8 cellular contexts compared by ENCODE assay signal in the genomic region with DNA sequence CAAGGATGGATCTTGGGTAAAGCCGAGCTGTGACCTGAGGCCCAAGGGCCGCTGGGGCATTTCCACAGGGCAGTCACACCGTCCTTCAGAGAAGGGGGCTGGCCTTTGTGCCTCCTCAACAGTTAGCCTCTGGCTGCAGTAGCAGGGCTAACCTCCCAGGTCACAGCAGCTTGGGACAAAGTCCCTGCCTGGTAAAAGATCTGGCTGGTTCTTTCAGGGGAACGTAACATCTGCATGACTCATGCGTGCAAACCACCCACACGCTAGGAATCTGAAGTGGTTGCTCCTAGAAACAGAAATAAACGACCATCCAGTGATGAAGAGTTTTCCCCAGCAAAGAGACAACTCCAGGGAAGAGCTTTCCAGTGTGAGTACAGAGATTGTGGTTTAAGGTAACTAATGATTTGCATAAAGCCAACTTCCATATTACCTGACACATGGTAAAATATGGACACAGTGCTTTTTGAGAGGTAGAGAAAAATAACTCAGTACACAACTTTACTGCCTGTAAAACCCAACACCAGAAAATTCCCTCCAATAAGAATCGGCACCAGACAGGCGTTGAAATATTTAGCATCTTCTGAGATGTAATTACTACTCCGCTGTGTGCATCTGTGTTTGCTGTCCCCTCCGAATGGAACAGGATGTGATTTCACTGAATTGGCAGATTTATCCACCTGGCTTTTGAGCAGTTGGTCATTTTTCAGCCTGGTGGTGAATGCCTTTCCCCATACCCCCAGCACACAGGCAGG.
A peak's percentile ranks its signal among the peaks of the same experiment; 100 is the strongest.
DNase-seq lines count a peak whose midpoint lies in the region; ATAC-seq and TF ChIP-seq lines count a peak whose summit lies in the region.

No MANE protein-coding gene starts in this region.

- intact Hi-C loops in lower lobe of right lung (cut with DNase I), result no loop called here

- POLR2A ChIA-PET in T-cell (lab: Charles Lee), result no interaction called here

- H3K4me1 ChIP-seq in lower lobe of right lung, result peaks cover 44% of the 10 kb centered on the region

- peaks cover 0 to 4% (median 0%) of the 10 kb centered on the region in 3 donors for H3K9me3 Mint-ChIP-seq in T-cell

- no peak overlapping the region for H3K4me3 ChIP-seq in lower lobe of right lung

- ATAC-seq in lower lobe of right lung, result peak; percentile 86 to 89
- ATAC-seq in HG02571 (IDR thresholded peaks at IDR 0.05; ENCODE audit: unreplicated experiment), result no peak
- no peak for ATAC-seq in T-cell (replicated peaks in 1 of 4)
- ATAC-seq in GM19397 (IDR thresholded peaks at IDR 0.05; ENCODE audit: unreplicated experiment), result no peak

- H3K27ac ChIP-seq in caudate nucleus (ENCODE audit: low read depth, low read length), result peak overlapping the region; percentile 65
- H3K27ac ChIP-seq in lower lobe of right lung, result peak overlapping the region; percentile 74

- peaks cover 32 to 58% (median 50%) of the 10 kb centered on the region in 3 donors for H3K4me1 Mint-ChIP-seq in T-cell

- H3K36me3 Mint-ChIP-seq in T-cell, result no peaks in the 10 kb centered on the region

- H3K27me3 ChIP-seq in lower lobe of right lung (ENCODE audit: low read depth), result no peaks in the 10 kb centered on the region

- no peaks in the 10 kb centered on the region for H3K36me3 ChIP-seq in lower lobe of right lung

- H3K27me3 Mint-ChIP-seq in T-cell, result peaks cover 4 to 5% of the 10 kb centered on the region in 2 donors

- no peak overlapping the region for H3K4me3 Mint-ChIP-seq in T-cell

- DNase-seq in NOMO-1 treated with DMSO at 0.1 percent for 48 hours (lab: John Stamatoyannopoulos, UW; ENCODE audit: unreplicated experiment), result peak; percentile 19
- DNase-seq in NOMO-1 treated with dmso at 0.1 percent for 144 hours (lab: John Stamatoyannopoulos, UW; ENCODE audit: unreplicated experiment), result no peak
- DNase-seq in NCI-H2227 treated with DMSO at 0.1 percent for 48 hours (lab: John Stamatoyannopoulos, UW), result peak; percentile 7
- DNase-seq in caudate nucleus (lab: John Stamatoyannopoulos, UW), result peak in 18 of 61 donors; percentile 6 to 80 (median 20)
- DNase-seq in lower lobe of right lung, result peak; percentile 51
- DNase-seq in T-cell, result no peak

- no peaks in the 10 kb centered on the region for H3K9me3 ChIP-seq in lower lobe of right lung

- CTCF ChIA-PET in T-cell (lab: Charles Lee), result interaction anchor here in 1 of 2 donors (0.5 kb wide), 1 partner anchor 71 kb away, joined by 6 read pairs; no protein-coding TSS in a partner anchor

- peak overlapping the region in 1 of 2 donors; percentile 19 for H3K27ac Mint-ChIP-seq in T-cell

- no peak for TF ChIP-seq CTCF in lower lobe of right lung (IDR thresholded peaks at IDR 0.05)

Comparison
In these comparisons a context has a peak if more than half of its experiments do, and no peak if none do; other contexts are left out.
1. DNase-seq: peak in NOMO-1 treated with DMSO at 0.1 percent for 48 hours (single experiment), NCI-H2227 treated with DMSO at 0.1 percent for 48 hours (single experiment) and lower lobe of right lung (single experiment); none in NOMO-1 treated with dmso at 0.1 percent for 144 hours (single experiment) and T-cell (0 of 34).
2. ATAC-seq: peak in lower lobe of right lung (2 of 2); none in HG02571 (single experiment), T-cell (0 of 4) and GM19397 (single experiment).